In the genomic region with DNA sequence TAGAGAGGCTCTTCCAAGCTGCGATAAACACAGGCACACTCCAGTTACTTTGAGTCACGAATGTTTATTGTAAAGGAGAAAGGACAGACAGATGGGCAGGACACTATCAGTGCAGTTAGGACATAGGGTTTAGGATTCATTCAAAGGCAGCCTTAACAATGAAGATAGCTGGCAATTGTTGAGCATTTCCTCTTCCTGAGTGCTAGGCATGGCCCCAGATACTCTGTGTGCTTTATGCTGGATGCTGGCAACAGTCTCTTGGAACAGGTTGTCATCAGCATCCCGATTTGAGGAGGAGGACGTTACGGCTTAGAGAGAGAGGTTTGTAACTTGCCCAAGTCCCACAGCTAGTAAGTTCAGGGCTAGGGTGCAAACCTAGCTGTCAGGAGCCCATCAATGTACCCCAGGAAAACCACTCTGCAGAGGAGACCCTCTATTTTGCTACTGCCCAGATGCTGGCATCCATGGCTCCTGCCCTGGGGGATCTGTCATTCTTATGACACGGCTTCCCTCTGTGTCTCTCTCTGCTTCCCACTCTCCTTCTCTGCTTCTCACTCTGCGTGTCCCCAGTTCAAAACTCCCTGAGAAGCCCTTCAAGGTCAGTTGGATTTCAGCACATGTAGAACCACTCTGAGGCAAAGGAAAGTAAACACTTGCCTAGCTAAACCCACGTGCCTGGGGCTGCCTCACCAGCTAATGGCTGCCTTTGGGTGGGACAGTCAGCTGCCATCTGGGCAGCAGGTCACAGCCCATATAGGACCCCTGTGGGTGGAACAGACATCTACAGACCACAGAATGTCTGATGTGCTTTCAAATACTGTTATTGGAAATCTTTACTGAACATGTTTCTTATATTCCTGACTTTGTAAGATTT, we compare ENCODE assay signal across 19 cellular contexts. TPM values are rescaled to one million over a fixed set of nuclear protein-coding genes. Genes with fewer than 3 reads are reported as not detected.
DNase-seq lines count a peak whose midpoint lies in the region; ATAC-seq and TF ChIP-seq lines count a peak whose summit lies in the region.
"Had no signal": no experiment of that assay in that cellular context is flagged by ENCODE, and none has a peak within 500 bp of the region (broad histone marks: within the 10 kb centered on the region; RNA-seq: fewer than 3 reads in every experiment).

No MANE protein-coding gene starts in this region.

- H3K79me1 ChIP-seq in trophoblast cell (ENCODE audit: low read length): peaks cover 24% of the 10 kb centered on the region

- no peak overlapping the region for H3K23ac ChIP-seq in trophoblast cell (ENCODE audit: low read length)

- H3K4me1 ChIP-seq in hepatocyte (ENCODE audit: insufficient read depth): peaks cover 24% of the 10 kb centered on the region
- H3K4me1 ChIP-seq in trophoblast cell (ENCODE audit: control insufficient read depth in 1 of 2, insufficient read depth in 2 of 2, low read length in 2 of 2): peaks cover 31 to 44% of the 10 kb centered on the region in 2 experiments
- H3K4me1 ChIP-seq: prostate gland had no signal

- DNase-seq in cardiac septum (ENCODE audit: low spot score) (peak; percentile 73), left ventricle myocardium superior (no peak), hepatocyte (ENCODE audit: low spot score) (no peak), trophoblast cell (no peak), dermis blood vessel endothelial cell (no peak), NCI-H524 treated with DMSO at 0.1 percent for 48 hours (lab: John Stamatoyannopoulos, UW) (no peak), NCI-H345 treated with DMSO at 0.1 percent for 48 hours (lab: John Stamatoyannopoulos, UW; ENCODE audit: unreplicated experiment) (no peak), dedifferentiated amniotic fluid mesenchymal stem cell (ENCODE audit: extremely low spot score) (no peak)
- DNase-seq: activated CD4-positive, alpha-beta T cell treated with anti-CD3 and anti-CD28 coated beads, Interleukin-2, amount 50 U/mL, for 1 hour; activated gamma-delta T cell treated with Interleukin-2 at 50 U/mL for 16 hours; C1 segment of cervical spinal cord; GF-D8; H9; mucosa of descending colon; NCI-H1436 treated with DMSO at 0.1 percent for 48 hours; RPMI8226; SK-N-SH had no signal

- H3K27ac ChIP-seq in hepatocyte (peak overlapping the region; percentile 46), trophoblast cell (ENCODE audit: low read depth, low read length) (no peak overlapping the region)
- H3K27ac ChIP-seq: prostate gland, thoracic aorta had no signal

- no peaks in the 10 kb centered on the region for H3K9me2 ChIP-seq in hepatocyte (replicated peaks; ENCODE audit: insufficient read depth)
- H3K9me2 ChIP-seq: SK-N-SH had no signal

- H3K9me3 ChIP-seq in hepatocyte (ENCODE audit: low read depth) (no peaks in the 10 kb centered on the region), trophoblast cell (ENCODE audit: insufficient read depth, low read depth, low read length) (no peaks in the 10 kb centered on the region)
- H3K9me3 ChIP-seq: mucosa of descending colon, prostate gland, SK-N-SH, thoracic aorta had no signal

- H4K91ac ChIP-seq in trophoblast cell (ENCODE audit: low read depth, low read length): peak overlapping the region; percentile 28

- no peak overlapping the region for H4K12ac ChIP-seq in trophoblast cell (ENCODE audit: low read depth, low read length)

- H3K4me2 ChIP-seq in hepatocyte (no peak overlapping the region), trophoblast cell (ENCODE audit: low read length) (no peak overlapping the region)
- H3K4me2 ChIP-seq: SK-N-SH had no signal

- no peak overlapping the region for H3K14ac ChIP-seq in trophoblast cell (ENCODE audit: low read length)

- no peak overlapping the region for H2AFZ ChIP-seq in hepatocyte
- H2AFZ ChIP-seq in trophoblast cell (ENCODE audit: insufficient read depth, low read length, poor library complexity): no peak overlapping the region

- peak overlapping the region; percentile 27 for H2AK5ac ChIP-seq in trophoblast cell (ENCODE audit: low read length)

- H2BK120ac ChIP-seq in trophoblast cell (ENCODE audit: insufficient read depth, low read length, poor library complexity): peak overlapping the region; percentile 12

- H3K4me3 ChIP-seq in hepatocyte: no peak overlapping the region
- H3K4me3 ChIP-seq in trophoblast cell (ENCODE audit: low read depth, low read length): no peak overlapping the region
- H3K4me3 ChIP-seq: mucosa of descending colon, prostate gland, thoracic aorta had no signal

- TF ChIP-seq CTCF in hepatocyte (IDR thresholded peaks at IDR 0.05; ENCODE audit: poor library complexity): no peak

- H4K20me1 ChIP-seq in hepatocyte (ENCODE audit: insufficient read depth, poor library complexity, severe bottlenecking): no peaks in the 10 kb centered on the region

- no peaks in the 10 kb centered on the region for H3K27me3 ChIP-seq in hepatocyte
- H3K27me3 ChIP-seq in trophoblast cell (ENCODE audit: insufficient read depth, low read length): no peaks in the 10 kb centered on the region

- H3K9ac ChIP-seq in trophoblast cell (ENCODE audit: low read length): no peak overlapping the region
- H3K9ac ChIP-seq: SK-N-SH had no signal

- peak overlapping the region; percentile 55 for H2BK12ac ChIP-seq in trophoblast cell (ENCODE audit: low read length)

- intact Hi-C loops in cardiac septum (cut with DNase I) (no loop called here), left ventricle myocardium superior (cut with micrococcal nuclease) (no loop called here)

- ATAC-seq in left ventricle myocardium superior: no peak

- WGBS in hepatocyte (ENCODE audit: low lambda C conversion rate, missing lambda C conversion rate): 75% methylated on average over 8 of the region's 8 CpGs
- WGBS in trophoblast cell (ENCODE audit: extremely low coverage, insufficient coverage, insufficient read length): no CpG with 5 or more reads among the region's 8 CpGs

- no peak overlapping the region for H2BK5ac ChIP-seq in trophoblast cell (ENCODE audit: low read depth, low read length, poor library complexity)

- H3K36me3 ChIP-seq in hepatocyte (replicated peaks; ENCODE audit: insufficient read depth, low read depth) (no peaks in the 10 kb centered on the region), trophoblast cell (ENCODE audit: control insufficient read depth in 1 of 2, insufficient read depth in 2 of 2, low read length in 2 of 2) (no peaks in the 10 kb centered on the region)
- H3K36me3 ChIP-seq: prostate gland, thoracic aorta had no signal

- no peak overlapping the region for H3K4ac ChIP-seq in trophoblast cell (ENCODE audit: low read depth, low read length)

- no peak overlapping the region for H4K8ac ChIP-seq in trophoblast cell (ENCODE audit: low read depth, low read length)

- no peak overlapping the region for H3K18ac ChIP-seq in trophoblast cell (ENCODE audit: low read length)

- H3K79me2 ChIP-seq in hepatocyte (no peaks in the 10 kb centered on the region), trophoblast cell (ENCODE audit: control insufficient read depth, insufficient read depth, low read length, poor library complexity) (no peaks in the 10 kb centered on the region)

RNA-seq across cellular contexts. Expression of a gene that starts 29.2 kb away (rescaled TPM):
- total RNA-seq in cardiac septum (59.2 TPM), left ventricle myocardium superior (11.6 TPM), hepatocyte (2.2 and 2.3 TPM in 2 replicates), dermis blood vessel endothelial cell (4.9 and 10.7 TPM in 2 replicates)
- polyA plus RNA-seq in hepatocyte: 7.0 and 8.4 TPM in 2 replicates
- 416 and 421 TPM in 2 replicates for polyA plus RNA-seq in trophoblast cell (2013)
